In genomic region chr17:77287432-77288068, GRCh38 we compare ENCODE assay signal across 1 cellular context.
TF ChIP-seq lines count a peak whose summit lies in the region.

No MANE protein-coding gene starts in this region.

TF ChIP-seq in HepG2, 621 proteins besides CTCF, POLR2A, EP300 and RAD21 (continued from another document and continues in another):
- 0 out of 2 replicates have a peak, but pooled peaks have one; percentile 29 for TF ChIP-seq DZIP1 (CRISPR knock-in tag; IDR thresholded peaks at IDR 0.05)
- TF ChIP-seq HOXA9 (CRISPR knock-in tag; IDR thresholded peaks at IDR 0.05; ENCODE audit: borderline replicate concordance): no peak
- TF ChIP-seq ZNF275 (CRISPR knock-in tag; IDR thresholded peaks at IDR 0.05; ENCODE audit: borderline replicate concordance): no peak
- 0 out of 2 replicates have a peak, but pooled peaks have one; percentile 32 for TF ChIP-seq HES4 (CRISPR knock-in tag; IDR thresholded peaks at IDR 0.05; ENCODE audit: borderline replicate concordance)
- TF ChIP-seq LRRFIP1 (CRISPR knock-in tag; conservative IDR thresholded peaks at IDR 0.05): no peak
- TF ChIP-seq BRD4 (CRISPR knock-in tag; IDR thresholded peaks at IDR 0.05): peak; percentile 34; the same call in 1 of the 2 replicates
- no peak for TF ChIP-seq HIVEP1 (CRISPR knock-in tag; IDR thresholded peaks at IDR 0.05)
- no peak for TF ChIP-seq ZBTB8A (CRISPR knock-in tag; IDR thresholded peaks at IDR 0.05; ENCODE audit: borderline replicate concordance, low read depth)
- no peak; the same call in 1 of the 2 replicates for TF ChIP-seq ZIK1 (CRISPR knock-in tag; IDR thresholded peaks at IDR 0.05; ENCODE audit: borderline replicate concordance, low read depth)
- no peak for TF ChIP-seq ZNF234 (CRISPR knock-in tag; conservative IDR thresholded peaks at IDR 0.05)
- TF ChIP-seq THRA (CRISPR knock-in tag; IDR thresholded peaks at IDR 0.05; ENCODE audit: borderline replicate concordance): peak; percentile 29; the same call in 1 of the 2 replicates
- TF ChIP-seq ZNF225 (CRISPR knock-in tag; IDR thresholded peaks at IDR 0.05): no peak
- TF ChIP-seq NFATC3 (CRISPR knock-in tag; IDR thresholded peaks at IDR 0.05): no peak
- no peak; the same call in 1 of the 2 replicates for TF ChIP-seq ZSCAN21 (CRISPR knock-in tag; IDR thresholded peaks at IDR 0.05; ENCODE audit: borderline replicate concordance)
- TF ChIP-seq ZNF512 (CRISPR knock-in tag; IDR thresholded peaks at IDR 0.05): no peak
- TF ChIP-seq, protein P1, sequence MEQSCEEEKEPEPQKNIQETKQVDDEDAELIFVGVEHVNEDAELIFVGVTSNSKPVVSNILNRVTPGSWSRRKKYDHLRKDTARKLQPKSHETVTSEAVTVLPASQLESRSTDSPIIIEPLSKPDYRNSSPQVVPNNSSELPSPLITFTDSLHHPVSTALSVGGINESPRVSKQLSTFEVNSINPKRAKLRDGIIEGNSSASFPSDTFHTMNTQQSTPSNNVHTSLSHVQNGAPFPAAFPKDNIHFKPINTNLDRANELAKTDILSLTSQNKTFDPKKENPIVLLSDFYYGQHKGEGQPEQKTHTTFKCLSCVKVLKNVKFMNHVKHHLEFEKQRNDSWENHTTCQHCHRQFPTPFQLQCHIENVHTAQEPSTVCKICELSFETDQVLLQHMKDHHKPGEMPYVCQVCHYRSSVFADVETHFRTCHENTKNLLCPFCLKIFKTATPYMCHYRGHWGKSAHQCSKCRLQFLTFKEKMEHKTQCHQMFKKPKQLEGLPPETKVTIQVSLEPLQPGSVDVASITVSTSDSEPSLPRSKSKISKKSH (CRISPR knock-in tag; IDR thresholded peaks at IDR 0.05; ENCODE audit: borderline replicate concordance): no peak
- TF ChIP-seq ZBTB20 (CRISPR knock-in tag; IDR thresholded peaks at IDR 0.05; ENCODE audit: borderline replicate concordance, low read depth): peak; percentile 65
- 0 out of 2 replicates have a peak, but pooled peaks have one; percentile 41 for TF ChIP-seq HNF1B (CRISPR knock-in tag; IDR thresholded peaks at IDR 0.05)
- TF ChIP-seq NFKB2 (CRISPR knock-in tag; IDR thresholded peaks at IDR 0.05; ENCODE audit: borderline replicate concordance): peak; percentile 70; the same call in 1 of the 2 replicates
- no peak for TF ChIP-seq SNAPC5 (CRISPR knock-in tag; IDR thresholded peaks at IDR 0.05; ENCODE audit: borderline replicate concordance)
- no peak for TF ChIP-seq ZBED4 (CRISPR knock-in tag; IDR thresholded peaks at IDR 0.05; ENCODE audit: borderline replicate concordance)
- no peak for TF ChIP-seq KDM5B (CRISPR knock-in tag; IDR thresholded peaks at IDR 0.05; ENCODE audit: borderline replicate concordance)
- no peak for TF ChIP-seq ETV6 (CRISPR knock-in tag; conservative IDR thresholded peaks at IDR 0.05)
- TF ChIP-seq CBX2 (IDR thresholded peaks at IDR 0.05; ENCODE audit: low read depth, low read length): no peak
- TF ChIP-seq CBX2 (CRISPR knock-in tag; IDR thresholded peaks at IDR 0.05; ENCODE audit: low read depth): no peak
- TF ChIP-seq KLF9 (CRISPR knock-in tag; IDR thresholded peaks at IDR 0.05; ENCODE audit: low read depth): no peak
- no peak for TF ChIP-seq ZNF121 (CRISPR knock-in tag; IDR thresholded peaks at IDR 0.05)
- TF ChIP-seq ZC3H4 (CRISPR knock-in tag; IDR thresholded peaks at IDR 0.05; ENCODE audit: borderline replicate concordance): no peak
- no peak for TF ChIP-seq MAX (IDR thresholded peaks at IDR 0.05)
- no peak for TF ChIP-seq RARA (CRISPR knock-in tag; IDR thresholded peaks at IDR 0.05)
- no peak for TF ChIP-seq GABPA (IDR thresholded peaks at IDR 0.05; ENCODE audit: low read depth, low read length)
- no peak for TF ChIP-seq GABPA (CRISPR knock-in tag; IDR thresholded peaks at IDR 0.05; ENCODE audit: low read depth)
- no peak for TF ChIP-seq ZNF563 (CRISPR knock-in tag; IDR thresholded peaks at IDR 0.05)
- TF ChIP-seq GLI4 (CRISPR knock-in tag; IDR thresholded peaks at IDR 0.05; ENCODE audit: borderline replicate concordance): no peak
- TF ChIP-seq, protein P2, sequence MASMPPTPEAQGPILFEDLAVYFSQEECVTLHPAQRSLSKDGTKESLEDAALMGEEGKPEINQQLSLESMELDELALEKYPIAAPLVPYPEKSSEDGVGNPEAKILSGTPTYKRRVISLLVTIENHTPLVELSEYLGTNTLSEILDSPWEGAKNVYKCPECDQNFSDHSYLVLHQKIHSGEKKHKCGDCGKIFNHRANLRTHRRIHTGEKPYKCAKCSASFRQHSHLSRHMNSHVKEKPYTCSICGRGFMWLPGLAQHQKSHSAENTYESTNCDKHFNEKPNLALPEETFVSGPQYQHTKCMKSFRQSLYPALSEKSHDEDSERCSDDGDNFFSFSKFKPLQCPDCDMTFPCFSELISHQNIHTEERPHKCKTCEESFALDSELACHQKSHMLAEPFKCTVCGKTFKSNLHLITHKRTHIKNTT (CRISPR knock-in tag; IDR thresholded peaks at IDR 0.05): no peak
- TF ChIP-seq ZMAT3 (CRISPR knock-in tag; conservative IDR thresholded peaks at IDR 0.05): no peak
- no peak for TF ChIP-seq SIN3B (IDR thresholded peaks at IDR 0.05; ENCODE audit: low read length)
- TF ChIP-seq BCL6 (CRISPR knock-in tag; IDR thresholded peaks at IDR 0.05): peak; percentile 23; the same call in 1 of the 2 replicates
- peak; percentile 65 for TF ChIP-seq TEAD3 (CRISPR knock-in tag; optimal IDR thresholded peaks at IDR 0.05; ENCODE audit: borderline replicate concordance)
- TF ChIP-seq FOXC1 (CRISPR knock-in tag; IDR thresholded peaks at IDR 0.05; ENCODE audit: borderline replicate concordance): no peak; the same call in 1 of the 2 replicates
- TF ChIP-seq MTA1 (CRISPR knock-in tag; IDR thresholded peaks at IDR 0.05; ENCODE audit: borderline replicate concordance): no peak
- no peak for TF ChIP-seq MBNL3 (CRISPR knock-in tag; conservative IDR thresholded peaks at IDR 0.05)
- TF ChIP-seq ZNF749 (CRISPR knock-in tag; IDR thresholded peaks at IDR 0.05; ENCODE audit: borderline replicate concordance): 0 out of 2 replicates have a peak, but pooled peaks have one; percentile 46
- no peak for TF ChIP-seq AGO2 (optimal IDR thresholded peaks at IDR 0.05; ENCODE audit: low read depth, low read length)
- TF ChIP-seq HDAC2 (CRISPR knock-in tag; IDR thresholded peaks at IDR 0.05): peak; percentile 41; the same call in 1 of the 2 replicates
- TF ChIP-seq GABPB1 (CRISPR knock-in tag; IDR thresholded peaks at IDR 0.05): no peak; the same call in 1 of the 2 replicates
- 0 out of 2 replicates have a peak, but pooled peaks have one; percentile 51 for TF ChIP-seq SATB2 (CRISPR knock-in tag; IDR thresholded peaks at IDR 0.05)
